ENCODE assay signal across 23 cellular contexts in the genomic region with DNA sequence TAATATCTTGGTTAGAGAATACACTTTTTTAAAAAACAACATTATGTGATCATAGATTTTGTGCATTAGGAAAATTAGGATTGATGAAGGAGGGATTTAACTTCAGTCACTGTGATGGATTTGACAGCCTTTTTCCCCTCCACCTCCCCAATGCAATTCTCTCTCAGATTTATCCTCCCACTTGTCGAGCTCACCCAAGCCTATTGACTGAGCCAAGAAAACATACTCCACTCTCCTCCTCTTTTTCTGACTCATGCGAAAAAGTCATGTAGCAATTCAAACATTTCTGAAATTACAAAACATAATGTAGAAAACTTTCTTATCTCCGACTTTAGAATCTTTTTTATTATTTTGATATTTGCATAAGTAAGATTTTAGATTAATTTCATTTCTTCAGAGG. TPM values are rescaled to one million over a fixed set of nuclear protein-coding genes. Genes with fewer than 3 reads are reported as not detected.
"Had no signal": no experiment of that assay in that cellular context is flagged by ENCODE, and none has a peak within 500 bp of the region (broad histone marks: within the 10 kb centered on the region; RNA-seq: fewer than 3 reads in every experiment).

No MANE protein-coding gene starts in this region.

- H3K9ac ChIP-seq: parathyroid adenoma had no signal

- H3K27ac ChIP-seq: coronary artery, gastrocnemius medialis, neutrophil, parathyroid adenoma, right atrium auricular region, stomach, tibial artery had no signal

- DNase-seq: dermis blood vessel endothelial cell; effector memory CD4-positive, alpha-beta T cell; erythroblast; foreskin fibroblast; gastrocnemius medialis; mucosa of descending colon; naive B cell; stimulated activated CD4-positive, alpha-beta T cell treated with anti-CD3 and anti-CD28 coated beads, Interleukin-2, amount 100 ng/mL, for 24 hours; stimulated activated CD4-positive, alpha-beta T cell treated with anti-CD3 and anti-CD28 coated beads, Interleukin-4, amount 100 ng/mL, for 24 hours; stimulated activated naive CD4-positive, alpha-beta T cell treated with Interleukin-2 at 50 U/mL for 16 hours; stomach; tibial artery had no signal

- H3K79me2 ChIP-seq: parathyroid adenoma had no signal

- H3K27me3 ChIP-seq: gastrocnemius medialis, neutrophil, right atrium auricular region, stomach, tibial artery had no signal

- H2AFZ ChIP-seq: parathyroid adenoma had no signal

- H3K4me1 ChIP-seq: gastrocnemius medialis, parathyroid adenoma, right atrium auricular region, stomach, tibial artery had no signal

- H3K36me3 ChIP-seq: gastrocnemius medialis, neutrophil, right atrium auricular region, stomach, tibial artery had no signal

- H3K9me3 ChIP-seq: gastrocnemius medialis, mucosa of descending colon, neutrophil, right atrium auricular region, stomach, tibial artery had no signal

- H3K4me3 ChIP-seq: coronary artery, gastrocnemius medialis, lung, mucosa of descending colon, right atrium auricular region, stomach, tibial artery had no signal

RNA-seq across cellular contexts. Expression of a gene that starts 24.1 kb away (rescaled TPM):
- total RNA-seq: dermis blood vessel endothelial cell; endothelial cell of umbilical vein; glomerular endothelial cell; natural killer cell treated with Interleukin-12 subunit alpha and Interleukin-12 subunit beta and Interleukin-15 and Interleukin-18, amount 100 ng/mL, for 72 hours; osteoblast; skeletal muscle tissue; subcutaneous adipose tissue had no signal
